Comparison of ENCODE assay signal across 15 cellular contexts in the genomic region with DNA sequence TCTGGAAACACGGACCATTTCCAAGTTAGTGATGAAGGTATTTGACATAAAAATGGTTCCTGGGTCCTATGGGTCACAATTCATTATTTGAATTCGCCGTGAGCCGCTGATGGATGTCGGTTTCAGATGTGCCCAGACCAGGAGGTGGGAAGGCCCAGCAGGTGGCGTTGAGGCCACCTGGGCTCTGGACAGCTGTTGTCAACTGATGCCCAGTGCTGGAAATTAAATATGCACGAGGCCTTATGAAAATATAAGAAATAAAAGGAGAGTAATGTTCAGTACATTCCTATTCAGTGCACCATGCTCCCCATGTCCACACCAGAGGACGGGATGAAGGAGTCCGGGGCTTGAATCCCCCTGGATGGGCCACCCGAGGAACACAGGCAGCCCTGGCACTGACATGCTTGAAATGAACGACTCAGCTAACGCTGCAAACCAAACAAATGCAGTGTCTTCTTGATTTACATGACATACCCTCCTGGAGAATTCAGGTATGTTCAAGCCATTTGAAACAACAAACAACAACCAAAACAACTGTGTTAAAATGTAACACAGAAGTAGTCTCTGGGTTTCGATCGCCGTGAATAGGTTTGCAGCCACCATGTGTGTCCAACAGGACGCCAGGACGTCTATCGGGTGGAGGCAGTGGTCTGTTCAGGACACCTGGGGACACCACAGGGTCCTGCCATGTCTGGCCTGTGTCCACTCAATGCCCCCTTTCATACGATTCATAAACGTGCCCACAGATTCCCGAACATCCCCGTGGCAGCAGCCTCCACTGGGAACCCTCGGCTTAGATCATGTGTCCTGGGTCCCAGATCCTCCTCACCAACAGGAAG. TPM values are rescaled to one million over a fixed set of nuclear protein-coding genes. Genes with fewer than 3 reads are reported as not detected.
DNase-seq lines count a peak whose midpoint lies in the region; ATAC-seq, FAIRE-seq and TF ChIP-seq lines count a peak whose summit lies in the region.
"Had no signal": no experiment of that assay in that cellular context is flagged by ENCODE, and none has a peak within 500 bp of the region (broad histone marks: within the 10 kb centered on the region; RNA-seq: fewer than 3 reads in every experiment).

No MANE protein-coding gene starts in this region.

- RAD21 ChIA-PET in GM12878 (lab: Charles Lee; ENCODE audit: unreplicated experiment) = interaction anchor here (0.6 to 3.1 kb wide), 26 partner anchors 22 to 572 kb away, joined by 3 to 45 read pairs (median 4); a partner anchor contains a TSS

- peak overlapping the region in 1 of 2 donors; percentile 59 for H3K4me3 Mint-ChIP-seq in CD14-positive monocyte
- H3K4me3 Mint-ChIP-seq in activated naive CD8-positive, alpha-beta T cell treated with anti-CD3 and anti-CD28 coated beads for 36 hours = no peak overlapping the region
- H3K4me3 Mint-ChIP-seq: activated CD4-positive, alpha-beta T cell treated with anti-CD3 and anti-CD28 coated beads, Interleukin-2, amount 10 ng/mL, durations not matched to agents 7 days and 5 days; activated naive CD8-positive, alpha-beta T cell treated with anti-CD3 and anti-CD28 coated beads, Interleukin-2, amount 10 ng/mL, durations not matched to agents 7 days and 5 days had no signal

- H3K4me3 ChIP-seq in H7 (ENCODE audit: insufficient read depth, low read depth, low read length) = no peak overlapping the region
- no peak overlapping the region for H3K4me3 ChIP-seq in GM12878
- H3K4me3 ChIP-seq in neural cell (ENCODE audit: low read length) = peak overlapping the region; percentile 49
- H3K4me3 ChIP-seq: cardiac muscle cell, left lung had no signal

- no peak overlapping the region for H3K4me2 ChIP-seq in GM12878 (ENCODE audit: control insufficient read depth, insufficient read depth)
- H3K4me2 ChIP-seq in neural cell (ENCODE audit: low read length) = no peak overlapping the region

- H3K9me2 ChIP-seq in neural cell (ENCODE audit: insufficient read depth, low read length) = no peaks in the 10 kb centered on the region

- no peak for FAIRE-seq in GM12878 (lab: Jason Lieb, UNC)
- FAIRE-seq: H54 had no signal

- WGBS in GM12878 (ENCODE audit: insufficient coverage, insufficient replicate concordance, low lambda C conversion rate, missing lambda C conversion rate) = 41% methylated on average over 23 of the region's 23 CpGs

- no peak for TF ChIP-seq RAD21 in GM12878 (IDR thresholded peaks at IDR 0.05; ENCODE audit: insufficient read depth, low read depth, low read length)
- no peak for TF ChIP-seq RAD21 in neural cell (conservative IDR thresholded peaks at IDR 0.05)

- H2AFZ ChIP-seq in GM12878 (ENCODE audit: control insufficient read depth, low read depth, low read length) (no peak overlapping the region), neural cell (ENCODE audit: low read depth, low read length) (no peak overlapping the region)

- H3K4me1 ChIP-seq in GM12878 (ENCODE audit: control insufficient read depth, insufficient read depth, low read length) = no peaks in the 10 kb centered on the region

- H3K27me3 ChIP-seq in H7 (ENCODE audit: control insufficient read depth, insufficient read depth, low read length) (peaks cover 2% of the 10 kb centered on the region), GM12878 (replicated peaks in 1 of 2; ENCODE audit: control insufficient read depth in 2 of 2, insufficient read depth in 2 of 2, low read length in 1 of 2) (no peaks in the 10 kb centered on the region), neural cell (ENCODE audit: insufficient read depth, low read depth, low read length) (no peaks in the 10 kb centered on the region)
- H3K27me3 ChIP-seq: cardiac muscle cell had no signal

- CTCF ChIA-PET in GM12878 (lab: Yijun Ruan, JAX) = interaction anchor here (0.7 to 4.8 kb wide), 42 partner anchors 8 to 584 kb away, joined by 3 to 68 read pairs (median 5); a partner anchor contains a TSS

- H3K36me3 ChIP-seq in H7 (replicated peaks; ENCODE audit: control insufficient read depth, insufficient read depth, low read length) = no peaks in the 10 kb centered on the region
- H3K36me3 ChIP-seq in GM12878 (ENCODE audit: control insufficient read depth in 2 of 2, insufficient read depth in 2 of 2, low read length in 1 of 2) = no peaks in the 10 kb centered on the region
- H3K36me3 ChIP-seq in neural cell (ENCODE audit: insufficient read depth, low read length) = no peaks in the 10 kb centered on the region
- H3K36me3 ChIP-seq: cardiac muscle cell, left lung had no signal

- H3K79me2 ChIP-seq in GM12878 (ENCODE audit: control insufficient read depth, insufficient read depth, low read length) (no peaks in the 10 kb centered on the region), neural cell (replicated peaks; ENCODE audit: insufficient read depth, low read length) (no peaks in the 10 kb centered on the region)

- no peaks in the 10 kb centered on the region for H3K9me3 Mint-ChIP-seq in CD14-positive monocyte
- H3K9me3 Mint-ChIP-seq in activated naive CD8-positive, alpha-beta T cell treated with anti-CD3 and anti-CD28 coated beads for 36 hours = no peaks in the 10 kb centered on the region
- H3K9me3 Mint-ChIP-seq: activated CD4-positive, alpha-beta T cell treated with anti-CD3 and anti-CD28 coated beads, Interleukin-2, amount 10 ng/mL, durations not matched to agents 7 days and 5 days; activated naive CD8-positive, alpha-beta T cell treated with anti-CD3 and anti-CD28 coated beads, Interleukin-2, amount 10 ng/mL, durations not matched to agents 7 days and 5 days; T-helper 2 cell treated with Interferon-gamma antibody and Interleukin-4, amounts not matched to agents 5 μg/mL and 100 μg/mL, for 36 hours had no signal

- POLR2A ChIA-PET in GM12878 (lab: Charles Lee) = no interaction called here

- DNase-seq in CD14-positive monocyte (ENCODE audit: low spot score) (peak; percentile 20), H7 (peak; percentile 31), GM12878 (ENCODE audit: low read depth, low spot score) (no peak), amygdala (lab: John Stamatoyannopoulos, UW) (no peak), dedifferentiated amniotic fluid mesenchymal stem cell (ENCODE audit: extremely low spot score) (no peak)
- no peak for DNase-seq in activated naive CD8-positive, alpha-beta T cell treated with anti-CD3 and anti-CD28 coated beads for 36 hours
- no peak for DNase-seq in stimulated activated CD4-positive, alpha-beta T cell treated with anti-CD3 and anti-CD28 coated beads, Interleukin-1b, Interleukin-23, amount 100 ng/mL, for 48 hours

- TF ChIP-seq EP300 in GM12878 (IDR thresholded peaks at IDR 0.05; ENCODE audit: borderline replicate concordance in 1 of 2, control insufficient read depth in 1 of 2, low read depth in 2 of 2, low read length in 2 of 2) = no peak
- TF ChIP-seq EP300 in neural cell (conservative IDR thresholded peaks at IDR 0.05; ENCODE audit: poor library complexity, severe bottlenecking) = no peak

- no peak overlapping the region for H3K27ac Mint-ChIP-seq in CD14-positive monocyte
- H3K27ac Mint-ChIP-seq in activated naive CD8-positive, alpha-beta T cell treated with anti-CD3 and anti-CD28 coated beads for 36 hours = no peak overlapping the region
- H3K27ac Mint-ChIP-seq: activated CD4-positive, alpha-beta T cell treated with anti-CD3 and anti-CD28 coated beads, Interleukin-2, amount 10 ng/mL, durations not matched to agents 7 days and 5 days; activated naive CD8-positive, alpha-beta T cell treated with anti-CD3 and anti-CD28 coated beads, Interleukin-2, amount 10 ng/mL, durations not matched to agents 7 days and 5 days; T-helper 2 cell treated with Interferon-gamma antibody and Interleukin-4, amounts not matched to agents 5 μg/mL and 100 μg/mL, for 36 hours had no signal

- peaks cover 31% of the 10 kb centered on the region for H3K4me1 Mint-ChIP-seq in CD14-positive monocyte
- H3K4me1 Mint-ChIP-seq in activated naive CD8-positive, alpha-beta T cell treated with anti-CD3 and anti-CD28 coated beads for 36 hours = peaks cover 9% of the 10 kb centered on the region

- TF ChIP-seq CTCF in CD14-positive monocyte (IDR thresholded peaks at IDR 0.05) (no peak), GM12878 (IDR thresholded peaks at IDR 0.05 in 2 of 3, conservative IDR thresholded peaks at IDR 0.05 in 1 of 3; ENCODE audit: control insufficient read depth in 2 of 3, extremely low read depth in 1 of 3, insufficient read depth in 1 of 3, low read depth in 3 of 3, low read length in 3 of 3) (peak in 2 of 3 experiments; percentile 1 to 7; a peak in 1 of 6 replicates), neural cell (IDR thresholded peaks at IDR 0.05; ENCODE audit: poor library complexity, severe bottlenecking) (no peak)

- no peaks in the 10 kb centered on the region for H4K20me1 ChIP-seq in GM12878 (ENCODE audit: control insufficient read depth, insufficient read depth)
- no peaks in the 10 kb centered on the region for H4K20me1 ChIP-seq in neural cell (ENCODE audit: insufficient read depth)

- no peaks in the 10 kb centered on the region for H3F3A ChIP-seq in neural cell (ENCODE audit: insufficient read depth, low read length, poor library complexity, severe bottlenecking)

- no peak for TF ChIP-seq POLR2A in GM12878 (IDR thresholded peaks at IDR 0.05; ENCODE audit: low read depth, low read length)

- H3K27ac ChIP-seq in GM12878 (ENCODE audit: control insufficient read depth, insufficient read depth) (no peak overlapping the region), neural cell (ENCODE audit: low read length) (no peak overlapping the region)
- H3K27ac ChIP-seq: cardiac muscle cell, left lung had no signal

- intact Hi-C loops in CD14-positive monocyte (cut with micrococcal nuclease) = loop anchor here in 1 of 2 donors (5.0 to 10.0 kb wide), 2 partner anchors 162 to 216 kb away; no protein-coding TSS in a partner anchor
- intact Hi-C loops in GM12878 (cut with micrococcal nuclease; ENCODE audit: unreplicated experiment) = loop anchor here (1.0 kb wide), 2 partner anchors 141 to 228 kb away; no protein-coding TSS in a partner anchor

- no TSS peak for BruUV-seq in GM12878 (replicated peaks; lab: Mats Ljungman, UMichigan)

- peaks cover 7 to 11% (median 8%) of the 10 kb centered on the region in 3 donors for H3K27me3 Mint-ChIP-seq in CD14-positive monocyte (ENCODE audit: low read depth in 3 of 3)
- no peaks in the 10 kb centered on the region for H3K27me3 Mint-ChIP-seq in activated naive CD8-positive, alpha-beta T cell treated with anti-CD3 and anti-CD28 coated beads for 36 hours

- no peaks in the 10 kb centered on the region for H3K36me3 Mint-ChIP-seq in CD14-positive monocyte
- H3K36me3 Mint-ChIP-seq in activated naive CD8-positive, alpha-beta T cell treated with anti-CD3 and anti-CD28 coated beads for 36 hours = no peaks in the 10 kb centered on the region
- H3K36me3 Mint-ChIP-seq: activated naive CD8-positive, alpha-beta T cell treated with anti-CD3 and anti-CD28 coated beads, Interleukin-2, amount 10 ng/mL, durations not matched to agents 7 days and 5 days had no signal

- peak; percentile 30 for ATAC-seq in GM12878

- SMC1A ChIA-PET in GM12878 (lab: Charles Lee; ENCODE audit: uncharacterized antibody, unreplicated experiment) = interaction anchor here (0.6 to 4.1 kb wide), 18 partner anchors 8 to 229 kb away, joined by 3 to 28 read pairs (median 4); no protein-coding TSS in a partner anchor

- H3K9me3 ChIP-seq in GM12878 (replicated peaks; ENCODE audit: control insufficient read depth, insufficient read depth, low read length) = no peaks in the 10 kb centered on the region
- no peaks in the 10 kb centered on the region for H3K9me3 ChIP-seq in neural cell (ENCODE audit: low read length)
- H3K9me3 ChIP-seq: left lung had no signal

- no peak overlapping the region for H3K9ac ChIP-seq in GM12878 (ENCODE audit: control insufficient read depth, insufficient read depth, low read length)
- H3K9ac ChIP-seq in neural cell (ENCODE audit: low read length) = peak overlapping the region; percentile 23

- in situ Hi-C loops in GM12878 (cut with MboI) = loop anchor here (5.0 kb wide), 2 partner anchors 138 to 228 kb away; no protein-coding TSS in a partner anchor

RNA-seq across cellular contexts. Expression of a gene that starts 6.1 kb away (rescaled TPM):
- polyA plus RNA-seq in CD14-positive monocyte (not detected), GM12878 (2011; rRNA removed) (not detected in 2 replicates), GM12878 (2014; fragmentation: Illumina TruSeq; extraction: Trizol) (not detected in 2 replicates), GM12878 (2014; fragmentation: Nextera tagmentation; extraction: Ambion mirVana) (not detected), GM12878 (2014; rRNA removed) (not detected in 2 replicates), GM12878 (2016; fragmentation: Nextera tagmentation; extraction: Ambion mirVana) (not detected), neural cell (not detected in 2 replicates)
- total RNA-seq in H7 (2014; rRNA removed; shearing (Covaris generic)) = 2.1 and 9.2 TPM in 2 replicates
- total RNA-seq in GM12878 (2013; cell fraction: nucleolus; rRNA removed) = not detected in 2 replicates
- total RNA-seq in GM12878 (2014; rRNA removed) (not detected in 2 replicates), GM12878 (2014; rRNA removed; fragmentation: Illumina TruSeq; extraction: Trizol) (not detected in 2 replicates), GM12878 (2021) (0.74 TPM in 1 of 2 replicates, not detected in the other)
- polyA plus RNA-seq in GM12878 (2011; ENCODE audit: low read depth) = not detected
- not detected in 2 replicates for polyA plus RNA-seq in GM12878 (2011; cell fraction: cytosol; rRNA removed)
- polyA plus RNA-seq in GM12878 (2011; cell fraction: nucleus; rRNA removed) = not detected in 2 replicates
- polyA plus RNA-seq in GM12878 (2012) = not detected in 2 replicates
- polyA minus RNA-seq in GM12878 (2011; rRNA and poly(A)+ RNA removed) = not detected in 2 replicates
- not detected in 2 replicates for polyA minus RNA-seq in GM12878 (2011; cell fraction: cytosol; rRNA and poly(A)+ RNA removed)
- polyA minus RNA-seq in GM12878 (2011; cell fraction: nucleus; rRNA and poly(A)+ RNA removed) = not detected in 2 replicates
- polyA minus RNA-seq in neural cell = not detected in 2 replicates
- total RNA-seq in activated naive CD8-positive, alpha-beta T cell treated with anti-CD3 and anti-CD28 coated beads for 36 hours = not detected
- total RNA-seq: activated CD4-positive, alpha-beta T cell treated with anti-CD3 and anti-CD28 coated beads, Interleukin-2, amount 10 ng/mL, durations not matched to agents 7 days and 5 days; activated naive CD8-positive, alpha-beta T cell treated with anti-CD3 and anti-CD28 coated beads, Interleukin-2, amount 10 ng/mL, durations not matched to agents 7 days and 5 days; cardiac muscle cell had no signal

RNA-seq across cellular contexts. Expression of a gene that starts 41.7 kb away (rescaled TPM):
- polyA plus RNA-seq in CD14-positive monocyte (not detected), GM12878 (2011; rRNA removed) (0.24 and 0.56 TPM in 2 replicates), GM12878 (2014; fragmentation: Illumina TruSeq; extraction: Trizol) (not detected in 2 replicates), GM12878 (2014; fragmentation: Nextera tagmentation; extraction: Ambion mirVana) (not detected), GM12878 (2014; rRNA removed) (not detected in 2 replicates), GM12878 (2016; fragmentation: Nextera tagmentation; extraction: Ambion mirVana) (not detected), neural cell (not detected in 2 replicates)
- total RNA-seq in H7 (2014; rRNA removed; shearing (Covaris generic)) = not detected in 2 replicates
- total RNA-seq in GM12878 (2013; cell fraction: nucleolus; rRNA removed) = not detected in 2 replicates
- total RNA-seq in GM12878 (2014; rRNA removed) (not detected in 2 replicates), GM12878 (2014; rRNA removed; fragmentation: Illumina TruSeq; extraction: Trizol) (not detected in 2 replicates), GM12878 (2021) (not detected in 2 replicates)
- polyA plus RNA-seq in GM12878 (2011; ENCODE audit: low read depth) = not detected
- polyA plus RNA-seq in GM12878 (2011; cell fraction: cytosol; rRNA removed) = 0.37 and 0.45 TPM in 2 replicates
- polyA plus RNA-seq in GM12878 (2011; cell fraction: nucleus; rRNA removed) = 0.28 TPM in 1 of 2 replicates, not detected in the other
- polyA plus RNA-seq in GM12878 (2012) = not detected in 2 replicates
- not detected in 2 replicates for polyA minus RNA-seq in GM12878 (2011; rRNA and poly(A)+ RNA removed)
- not detected in 2 replicates for polyA minus RNA-seq in GM12878 (2011; cell fraction: cytosol; rRNA and poly(A)+ RNA removed)
- polyA minus RNA-seq in GM12878 (2011; cell fraction: nucleus; rRNA and poly(A)+ RNA removed) = not detected in 2 replicates
- not detected in 2 replicates for polyA minus RNA-seq in neural cell
- total RNA-seq in activated naive CD8-positive, alpha-beta T cell treated with anti-CD3 and anti-CD28 coated beads for 36 hours = not detected
- total RNA-seq: activated CD4-positive, alpha-beta T cell treated with anti-CD3 and anti-CD28 coated beads, Interleukin-2, amount 10 ng/mL, durations not matched to agents 7 days and 5 days; activated naive CD8-positive, alpha-beta T cell treated with anti-CD3 and anti-CD28 coated beads, Interleukin-2, amount 10 ng/mL, durations not matched to agents 7 days and 5 days; cardiac muscle cell; left lung; subcutaneous adipose tissue had no signal
- polyA plus RNA-seq: cardiac muscle cell had no signal

RNA-seq across cellular contexts. Expression of a gene that starts 57.2 kb away (rescaled TPM):
- not detected for polyA plus RNA-seq in CD14-positive monocyte
- 1.3 TPM in 1 of 2 replicates, not detected in the other for total RNA-seq in H7 (2014; rRNA removed; shearing (Covaris generic))
- not detected in 2 replicates for total RNA-seq in GM12878 (2013; cell fraction: nucleolus; rRNA removed)
- total RNA-seq in GM12878 (2014; rRNA removed) = not detected in 2 replicates
- total RNA-seq in GM12878 (2014; rRNA removed; fragmentation: Illumina TruSeq; extraction: Trizol) = not detected in 2 replicates
- total RNA-seq in GM12878 (2021) = 0.40 TPM in 1 of 2 replicates, not detected in the other
- polyA plus RNA-seq in GM12878 (2011; ENCODE audit: low read depth) = not detected
- polyA plus RNA-seq in GM12878 (2011; rRNA removed) = not detected in 2 replicates
- polyA plus RNA-seq in GM12878 (2011; cell fraction: cytosol; rRNA removed) = not detected in 2 replicates
- not detected in 2 replicates for polyA plus RNA-seq in GM12878 (2011; cell fraction: nucleus; rRNA removed)
- polyA plus RNA-seq in GM12878 (2012) = not detected in 2 replicates
- polyA plus RNA-seq in GM12878 (2014; fragmentation: Illumina TruSeq; extraction: Trizol) = not detected in 2 replicates
- under 1 TPM in 1 of 2 experiments, not detected in 1; 0.13 TPM for polyA plus RNA-seq in GM12878 (2014; fragmentation: Nextera tagmentation; extraction: Ambion mirVana)
- 0.24 TPM in 1 of 2 replicates, not detected in the other for polyA plus RNA-seq in GM12878 (2014; rRNA removed)
- polyA plus RNA-seq in GM12878 (2016; fragmentation: Nextera tagmentation; extraction: Ambion mirVana) = not detected
- not detected in 2 replicates for polyA minus RNA-seq in GM12878 (2011; rRNA and poly(A)+ RNA removed)
- polyA minus RNA-seq in GM12878 (2011; cell fraction: cytosol; rRNA and poly(A)+ RNA removed) = not detected in 2 replicates
- polyA minus RNA-seq in GM12878 (2011; cell fraction: nucleus; rRNA and poly(A)+ RNA removed) = not detected in 2 replicates
- not detected in 2 replicates for polyA plus RNA-seq in neural cell
- not detected in 2 replicates for polyA minus RNA-seq in neural cell
- total RNA-seq in activated naive CD8-positive, alpha-beta T cell treated with anti-CD3 and anti-CD28 coated beads for 36 hours = not detected
- total RNA-seq: activated CD4-positive, alpha-beta T cell treated with anti-CD3 and anti-CD28 coated beads, Interleukin-2, amount 10 ng/mL, durations not matched to agents 7 days and 5 days; activated naive CD8-positive, alpha-beta T cell treated with anti-CD3 and anti-CD28 coated beads, Interleukin-2, amount 10 ng/mL, durations not matched to agents 7 days and 5 days; cardiac muscle cell; left lung; subcutaneous adipose tissue had no signal
- polyA plus RNA-seq: cardiac muscle cell had no signal

Comparison
In these comparisons a context has a peak if more than half of its experiments do, and no peak if none do; other contexts are left out.
1. DNase-seq: peak in CD14-positive monocyte (single experiment) and H7 (single experiment); none in GM12878 (single experiment), amygdala (0 of 56), activated naive CD8-positive, alpha-beta T cell treated with anti-CD3 and anti-CD28 coated beads for 36 hours (single experiment), dedifferentiated amniotic fluid mesenchymal stem cell (single experiment) and stimulated activated CD4-positive, alpha-beta T cell treated with anti-CD3 and anti-CD28 coated beads, Interleukin-1b, Interleukin-23, amount 100 ng/mL, for 48 hours (single experiment).
2. CTCF ChIP-seq: peak in GM12878 (2 of 3); none in CD14-positive monocyte (single experiment) and neural cell (single experiment).